ENCODE assay signal across 14 cellular contexts in genomic region chr10:14299516-14299915, GRCh38. TPM values are rescaled to one million over a fixed set of nuclear protein-coding genes. Genes with fewer than 3 reads are reported as not detected.
A peak's percentile ranks its signal among the peaks of the same experiment; 100 is the strongest.
DNase-seq lines count a peak whose midpoint lies in the region; ATAC-seq and TF ChIP-seq lines count a peak whose summit lies in the region.
"Had no signal": no experiment of that assay in that cellular context is flagged by ENCODE, and none has a peak within 500 bp of the region (broad histone marks: within the 10 kb centered on the region; RNA-seq: fewer than 3 reads in every experiment).

No MANE protein-coding gene starts in this region.

- H3K4me1 ChIP-seq in endodermal cell (ENCODE audit: control insufficient read depth, insufficient read depth, low read length), result peaks cover 24% of the 10 kb centered on the region

- H3K27ac Mint-ChIP-seq in endodermal cell, result no peak overlapping the region
- no peak overlapping the region for H3K27ac Mint-ChIP-seq in mesothelial cell of epicardium
- H3K27ac Mint-ChIP-seq: B cell; CD8-positive, alpha-beta T cell; GM23338 had no signal

- H3K27me3 Mint-ChIP-seq in endodermal cell (ENCODE audit: insufficient read depth) (no peaks in the 10 kb centered on the region), mesothelial cell of epicardium (ENCODE audit: low read depth) (peaks cover 5% of the 10 kb centered on the region)

- H3K27ac ChIP-seq in endodermal cell (ENCODE audit: low read depth, low read length), result peak overlapping the region; percentile 27
- H3K27ac ChIP-seq: BLaER1 treated with 17β-estradiol and CSF1 and Interleukin-3, amounts not matched to agents 10 nM and 100 nM; HL-60 had no signal

- no peak for TF ChIP-seq CTCF in endodermal cell (conservative IDR thresholded peaks at IDR 0.05)
- no peak for TF ChIP-seq CTCF in mesothelial cell of epicardium (IDR thresholded peaks at IDR 0.05; ENCODE audit: unreplicated experiment)

- no peaks in the 10 kb centered on the region for H3K9me3 Mint-ChIP-seq in endodermal cell
- H3K9me3 Mint-ChIP-seq in mesothelial cell of epicardium, result no peaks in the 10 kb centered on the region
- H3K9me3 Mint-ChIP-seq: CD8-positive, alpha-beta T cell; GM23338 had no signal

- DNase-seq in NCI-H82 treated with DMSO at 0.1 percent for 48 hours (lab: John Stamatoyannopoulos, UW; ENCODE audit: unreplicated experiment) (peak; percentile 14), endodermal cell (no peak), left kidney (ENCODE audit: low read depth, low spot score) (peak; percentile 27), Right ventricle myocardium inferior (ENCODE audit: missing footprints) (no peak), mesothelial cell of epicardium (ENCODE audit: low spot score in 2 of 2, unreplicated experiment in 2 of 2) (no peak)
- no peak for DNase-seq in activated naive CD4-positive, alpha-beta T cell treated with Interleukin-2 at 50 U/mL for 16 hours
- DNase-seq: Calu3; CD8-positive, alpha-beta T cell; DMS79 treated with DMSO at 0.1 percent for 48 hours; HCEC 1CT had no signal

- no peak for ATAC-seq in Right ventricle myocardium inferior
- ATAC-seq: CD8-positive, alpha-beta T cell; GM23338 had no signal

- intact Hi-C loops in Right ventricle myocardium inferior (cut with DNase I), result no loop called here

- H3K9me3 ChIP-seq in endodermal cell (ENCODE audit: control insufficient read depth, low read length), result no peaks in the 10 kb centered on the region
- H3K9me3 ChIP-seq: BLaER1 treated with 17β-estradiol and CSF1 and Interleukin-3, amounts not matched to agents 10 nM and 100 nM had no signal

- no peaks in the 10 kb centered on the region for H3K36me3 Mint-ChIP-seq in endodermal cell (ENCODE audit: low read depth)
- no peaks in the 10 kb centered on the region for H3K36me3 Mint-ChIP-seq in mesothelial cell of epicardium
- H3K36me3 Mint-ChIP-seq: CD8-positive, alpha-beta T cell had no signal

- H3K4me1 Mint-ChIP-seq in endodermal cell (peaks cover 35% of the 10 kb centered on the region), mesothelial cell of epicardium (peaks cover 16% of the 10 kb centered on the region)
- H3K4me1 Mint-ChIP-seq: B cell had no signal

- no peaks in the 10 kb centered on the region for H3K36me3 ChIP-seq in endodermal cell (ENCODE audit: control insufficient read depth, insufficient read depth, low read length)
- H3K36me3 ChIP-seq: BLaER1 treated with 17β-estradiol and CSF1 and Interleukin-3, amounts not matched to agents 10 nM and 100 nM had no signal

- H3K27me3 ChIP-seq in endodermal cell (ENCODE audit: control insufficient read depth, insufficient read depth, low read length, poor library complexity, severe bottlenecking), result no peaks in the 10 kb centered on the region
- H3K27me3 ChIP-seq: BLaER1 treated with 17β-estradiol and CSF1 and Interleukin-3, amounts not matched to agents 10 nM and 100 nM had no signal

- no peak overlapping the region for H3K9ac ChIP-seq in endodermal cell (ENCODE audit: extremely low read depth, low read length, poor library complexity, severe bottlenecking)
- H3K9ac ChIP-seq: BLaER1 treated with 17β-estradiol and CSF1 and Interleukin-3, amounts not matched to agents 10 nM and 100 nM had no signal

- no peak overlapping the region for H3K4me3 ChIP-seq in endodermal cell (ENCODE audit: low read length)
- H3K4me3 ChIP-seq: BLaER1 treated with 17β-estradiol and CSF1 and Interleukin-3, amounts not matched to agents 10 nM and 100 nM; GM23338 had no signal

- 75 to 92% methylated on average over 2 to 4 of the region's 4 CpGs for WGBS in endodermal cell (ENCODE audit: insufficient coverage in 1 of 2, insufficient read length in 1 of 2), 2 experiments

- no peak overlapping the region for H3K4me3 Mint-ChIP-seq in endodermal cell
- no peak overlapping the region for H3K4me3 Mint-ChIP-seq in mesothelial cell of epicardium
- H3K4me3 Mint-ChIP-seq: B cell; CD8-positive, alpha-beta T cell; GM23338 had no signal

RNA-seq across cellular contexts. Expression of gene FRMD4A, which starts 31.2 kb away (rescaled TPM):
- total RNA-seq in endodermal cell, result 10 to 100 TPM; 22.3 to 22.4 TPM
- 113 TPM for polyA plus RNA-seq in endodermal cell (2013, experiment 1 of 2)
- 90.3 TPM for polyA plus RNA-seq in endodermal cell (2013, experiment 2 of 2)
- 42.3 TPM for total RNA-seq in Right ventricle myocardium inferior
- 41.7 to 45.0 TPM (median 42.4 TPM) in 3 replicates for total RNA-seq in mesothelial cell of epicardium

Comparison
In these comparisons a context has a peak if more than half of its experiments do, and no peak if none do; other contexts are left out.
1. DNase-seq: peak in NCI-H82 treated with DMSO at 0.1 percent for 48 hours (single experiment) and left kidney (single experiment); none in endodermal cell (single experiment), Right ventricle myocardium inferior (single experiment), activated naive CD4-positive, alpha-beta T cell treated with Interleukin-2 at 50 U/mL for 16 hours (single experiment) and mesothelial cell of epicardium (0 of 2).